ENCODE assay signal across 26 cellular contexts in genomic region chr9:91243029-91243428, GRCh38.
"Had no signal": no experiment of that assay in that cellular context is flagged by ENCODE, and none has a peak within 500 bp of the region (broad histone marks: within the 10 kb centered on the region; RNA-seq: fewer than 3 reads in every experiment).

No MANE protein-coding gene starts in this region.

- H3K4me3 Mint-ChIP-seq: activated CD4-positive, alpha-beta memory T cell treated with anti-CD3 and anti-CD28 coated beads, Interleukin-2, amount 10 ng/mL, durations not matched to agents 7 days and 5 days; activated CD4-positive, alpha-beta T cell treated with anti-CD3 and anti-CD28 coated beads, Interleukin-2, amount 10 ng/mL, durations not matched to agents 7 days and 5 days; activated naive CD4-positive, alpha-beta T cell treated with anti-CD3 and anti-CD28 coated beads for 36 hours; activated naive CD8-positive, alpha-beta T cell treated with anti-CD3 and anti-CD28 coated beads, Interleukin-2, amount 10 ng/mL, durations not matched to agents 7 days and 5 days; activated T-helper 17 cell treated with anti-CD3 and anti-CD28 coated beads, Interleukin-2, amount 50 U/mL, for 72 hours; T-helper 17 cell had no signal

- H3K27ac ChIP-seq: adrenal gland, KMS-11 had no signal

- H3K36me3 ChIP-seq: adrenal gland, MG63 had no signal

- H3K9me3 ChIP-seq: adrenal gland, MG63 had no signal

- H3K4me3 ChIP-seq: adrenal gland, MG63 had no signal

- H3K4me1 ChIP-seq: adrenal gland had no signal

- ATAC-seq: activated T-helper 17 cell treated with anti-CD3 and anti-CD28 coated beads, Interleukin-2, amount 50 U/mL, for 72 hours; PC-3; T-helper 17 cell had no signal

- H3K9me3 Mint-ChIP-seq: activated CD4-positive, alpha-beta memory T cell treated with anti-CD3 and anti-CD28 coated beads, Interleukin-2, amount 10 ng/mL, durations not matched to agents 7 days and 5 days; activated naive CD4-positive, alpha-beta T cell treated with anti-CD3 and anti-CD28 coated beads for 36 hours; activated T-helper 17 cell treated with anti-CD3 and anti-CD28 coated beads, Interleukin-2, amount 50 U/mL, for 72 hours had no signal

- H3K27ac Mint-ChIP-seq: activated CD4-positive, alpha-beta memory T cell treated with anti-CD3 and anti-CD28 coated beads, Interleukin-2, amount 10 ng/mL, durations not matched to agents 7 days and 5 days; activated CD4-positive, alpha-beta T cell treated with anti-CD3 and anti-CD28 coated beads, Interleukin-2, amount 10 ng/mL, durations not matched to agents 7 days and 5 days; activated naive CD4-positive, alpha-beta T cell treated with anti-CD3 and anti-CD28 coated beads for 36 hours; activated naive CD8-positive, alpha-beta T cell treated with anti-CD3 and anti-CD28 coated beads, Interleukin-2, amount 10 ng/mL, durations not matched to agents 7 days and 5 days; activated T-helper 17 cell treated with anti-CD3 and anti-CD28 coated beads, Interleukin-2, amount 50 U/mL, for 72 hours; T-helper 17 cell had no signal

- H3K27me3 Mint-ChIP-seq: activated CD4-positive, alpha-beta memory T cell treated with anti-CD3 and anti-CD28 coated beads, Interleukin-2, amount 10 ng/mL, durations not matched to agents 7 days and 5 days; activated CD4-positive, alpha-beta T cell treated with anti-CD3 and anti-CD28 coated beads, Interleukin-2, amount 10 ng/mL, durations not matched to agents 7 days and 5 days; activated naive CD8-positive, alpha-beta T cell treated with anti-CD3 and anti-CD28 coated beads, Interleukin-2, amount 10 ng/mL, durations not matched to agents 7 days and 5 days; activated T-helper 17 cell treated with anti-CD3 and anti-CD28 coated beads, Interleukin-2, amount 50 U/mL, for 72 hours; T-helper 17 cell had no signal

- DNase-seq: activated CD4-positive, alpha-beta memory T cell treated with anti-CD3 and anti-CD28 coated beads, Interleukin-2, amount 10 ng/mL, durations not matched to agents 7 days and 5 days; activated CD4-positive, alpha-beta T cell treated with anti-CD3 and anti-CD28 coated beads, Interleukin-2, amount 10 ng/mL, durations not matched to agents 7 days and 5 days; activated CD4-positive, CD25-positive, alpha-beta regulatory T cell; activated gamma-delta T cell; activated naive CD4-positive, alpha-beta T cell treated with anti-CD3 and anti-CD28 coated beads for 36 hours; activated naive CD8-positive, alpha-beta T cell treated with anti-CD3 and anti-CD28 coated beads, Interleukin-2, amount 10 ng/mL, durations not matched to agents 7 days and 5 days; activated T-cell treated with anti-CD3 and anti-CD28 coated beads for 4 hours; activated T-cell treated with anti-CD3 and anti-CD28 coated beads, Interleukin-2, amount 50 U/mL, for 48 hours; adrenal gland; anterior cingulate cortex; cerebellar nuclear complex; MG63; MV-4-11; NCI-H1105; NCI-H1694; NCI-H2029; NCI-H2171 treated with DMSO at 0.1 percent for 48 hours; NCI-H226; NCI-H510A; NCI-H69; PC-3; SHP77 treated with DMSO at 0.1 percent for 48 hours; T-helper 17 cell; T1000 had no signal

- H3K27me3 ChIP-seq: adrenal gland, MG63 had no signal
